ENCODE assay signal across 9 cellular contexts in the genomic region with DNA sequence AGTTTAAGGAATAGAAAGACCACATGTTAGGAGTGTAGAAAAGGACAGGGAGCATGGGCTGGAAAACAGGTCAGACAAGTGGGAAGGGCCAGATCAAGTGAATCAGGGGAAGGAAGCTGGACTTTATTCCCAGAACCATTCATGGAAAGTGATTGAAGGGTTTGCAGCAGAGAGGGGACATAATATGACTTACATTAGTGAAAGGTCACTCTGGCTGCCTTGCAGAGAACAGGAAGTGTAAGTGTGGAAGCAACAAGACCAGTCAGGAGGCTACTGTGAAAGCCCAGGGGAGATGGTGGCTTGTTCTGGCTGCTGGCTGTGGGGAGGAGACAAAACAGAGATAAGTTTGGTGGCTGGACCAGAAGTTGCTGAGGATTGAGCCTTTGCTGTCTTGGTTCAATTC.
DNase-seq lines count a peak whose midpoint lies in the region; ATAC-seq and TF ChIP-seq lines count a peak whose summit lies in the region.
"Had no signal": no experiment of that assay in that cellular context is flagged by ENCODE, and none has a peak within 500 bp of the region (broad histone marks: within the 10 kb centered on the region; RNA-seq: fewer than 3 reads in every experiment).

No MANE protein-coding gene starts in this region.

- H3K4me3 Mint-ChIP-seq in T-helper 1 cell treated with Interleukin-12 subunit alpha and Interleukin-12 subunit beta and Interleukin-4 antibody, amounts not matched to agents 30 μg/mL and 1 μg/mL, for 36 hours: no peak overlapping the region

- H3K9me3 Mint-ChIP-seq in T-helper 1 cell treated with Interleukin-12 subunit alpha and Interleukin-12 subunit beta and Interleukin-4 antibody, amounts not matched to agents 30 μg/mL and 1 μg/mL, for 36 hours: peaks cover 4% of the 10 kb centered on the region

- peak overlapping the region; percentile 11 for H3K9ac ChIP-seq in mucosa of stomach (ENCODE audit: low read length)

- H3K36me3 ChIP-seq in mucosa of stomach (ENCODE audit: control insufficient read depth, insufficient read depth, low read length) (no peaks in the 10 kb centered on the region), WERI-Rb-1 (no peaks in the 10 kb centered on the region)

- H3K27me3 ChIP-seq in mucosa of stomach (ENCODE audit: control insufficient read depth, insufficient read depth, low read length) (no peaks in the 10 kb centered on the region), WERI-Rb-1 (ENCODE audit: insufficient read depth, low read depth, severe bottlenecking) (no peaks in the 10 kb centered on the region)

- H3K9me3 ChIP-seq in mucosa of stomach (ENCODE audit: control insufficient read depth, low read length) (no peaks in the 10 kb centered on the region), WERI-Rb-1 (ENCODE audit: severe bottlenecking) (no peaks in the 10 kb centered on the region)

- peaks cover 42% of the 10 kb centered on the region for H3K4me1 Mint-ChIP-seq in T-helper 1 cell treated with Interleukin-12 subunit alpha and Interleukin-12 subunit beta and Interleukin-4 antibody, amounts not matched to agents 30 μg/mL and 1 μg/mL, for 36 hours (ENCODE audit: low read depth)

- H3K36me3 Mint-ChIP-seq in T-helper 1 cell treated with Interleukin-12 subunit alpha and Interleukin-12 subunit beta and Interleukin-4 antibody, amounts not matched to agents 30 μg/mL and 1 μg/mL, for 36 hours (ENCODE audit: low read depth): peaks cover 20% of the 10 kb centered on the region

- peaks cover 38% of the 10 kb centered on the region for H3K4me1 ChIP-seq in mucosa of stomach (ENCODE audit: control insufficient read depth, insufficient read depth, low read length)

- no peak overlapping the region for H3K4me3 ChIP-seq in mucosa of stomach (ENCODE audit: low read length)
- no peak overlapping the region for H3K4me3 ChIP-seq in WERI-Rb-1 (ENCODE audit: low read depth, low read length)

- peak; percentile 58 for ATAC-seq in HG03045 (IDR thresholded peaks at IDR 0.05; ENCODE audit: unreplicated experiment)

- H3K27ac ChIP-seq in VCaP (peak overlapping the region; percentile 55), WERI-Rb-1 (no peak overlapping the region)

- TF ChIP-seq CTCF in VCaP (conservative IDR thresholded peaks at IDR 0.05): no peak
- no peak for TF ChIP-seq CTCF in WERI-Rb-1 (IDR thresholded peaks at IDR 0.05; ENCODE audit: low read depth, low read length)

- peak overlapping the region; percentile 56 for H3K27ac Mint-ChIP-seq in T-helper 1 cell treated with Interleukin-12 subunit alpha and Interleukin-12 subunit beta and Interleukin-4 antibody, amounts not matched to agents 30 μg/mL and 1 μg/mL, for 36 hours

- no peak for DNase-seq in T-helper 1 cell
- no peak for DNase-seq in WERI-Rb-1
- no peak for DNase-seq in activated CD4-positive, CD25-positive, alpha-beta regulatory T cell (lab: John Stamatoyannopoulos, UW)
- DNase-seq in T1000 (lab: John Stamatoyannopoulos, UW): no peak
- DNase-seq: left cardiac atrium had no signal

- H3K27me3 Mint-ChIP-seq in T-helper 1 cell treated with Interleukin-12 subunit alpha and Interleukin-12 subunit beta and Interleukin-4 antibody, amounts not matched to agents 30 μg/mL and 1 μg/mL, for 36 hours (ENCODE audit: low read depth): no peaks in the 10 kb centered on the region
